Comparison of ENCODE assay signal across 18 cellular contexts in genomic region chr2:41024806-41025205, GRCh38.
DNase-seq lines count a peak whose midpoint lies in the region; ATAC-seq and TF ChIP-seq lines count a peak whose summit lies in the region.
"Had no signal": no experiment of that assay in that cellular context is flagged by ENCODE, and none has a peak within 500 bp of the region (broad histone marks: within the 10 kb centered on the region; RNA-seq: fewer than 3 reads in every experiment).

No MANE protein-coding gene starts in this region.

- DNase-seq in DND-41 (no peak), NCI-H1694 treated with DMSO at 0.1 percent for 48 hours (lab: John Stamatoyannopoulos, UW) (peak; percentile 62), posterior cingulate gyrus (peak in 6 of 10 donors; percentile 7 to 76 (median 32)), Right ventricle myocardium superior (no peak)
- DNase-seq: Calu3; CD4-positive, alpha-beta memory T cell; GF-D8; KBM-7; MV-4-11; NCI-H1417 treated with DMSO at 0.1 percent for 48 hours; NCI-H345; NCI-H748 treated with DMSO at 0.1 percent for 48 hours; Peyer's patch had no signal

- H3K9ac ChIP-seq in DND-41 (ENCODE audit: low read depth, low read length) = no peak overlapping the region

- TF ChIP-seq CTCF in DND-41 (IDR thresholded peaks at IDR 0.05; ENCODE audit: borderline replicate concordance, extremely low read depth, low read length, poor library complexity, severe bottlenecking) = no peak
- no peak for TF ChIP-seq CTCF in brain (conservative IDR thresholded peaks at IDR 0.05)

- no peaks in the 10 kb centered on the region for H3K9me3 ChIP-seq in DND-41 (ENCODE audit: insufficient read depth, low read length, severe bottlenecking)
- H3K9me3 ChIP-seq: Peyer's patch had no signal

- H3K4me1 Mint-ChIP-seq in brain = peaks cover 20% of the 10 kb centered on the region
- H3K4me1 Mint-ChIP-seq in activated T-helper 17 cell treated with anti-CD3 and anti-CD28 coated beads, Interleukin-2, amount 50 U/mL, for 72 hours = no peaks in the 10 kb centered on the region
- H3K4me1 Mint-ChIP-seq: B cell; CD4-positive, alpha-beta memory T cell had no signal

- H3K79me2 ChIP-seq in DND-41 (ENCODE audit: insufficient read depth, low read length) = no peaks in the 10 kb centered on the region

- H4K20me1 ChIP-seq in DND-41 (ENCODE audit: insufficient read depth, low read length) = no peaks in the 10 kb centered on the region

- no peaks in the 10 kb centered on the region for H3K27me3 Mint-ChIP-seq in brain
- H3K27me3 Mint-ChIP-seq in activated T-helper 17 cell treated with anti-CD3 and anti-CD28 coated beads, Interleukin-2, amount 50 U/mL, for 72 hours = no peaks in the 10 kb centered on the region
- H3K27me3 Mint-ChIP-seq: B cell; CD4-positive, alpha-beta memory T cell had no signal

- no peaks in the 10 kb centered on the region for H3K36me3 ChIP-seq in DND-41 (ENCODE audit: insufficient read depth, low read length)
- H3K36me3 ChIP-seq: Peyer's patch had no signal

- H3K27me3 ChIP-seq in DND-41 (ENCODE audit: insufficient read depth, low read length, poor library complexity) = no peaks in the 10 kb centered on the region
- H3K27me3 ChIP-seq: Peyer's patch had no signal

- intact Hi-C loops in posterior cingulate gyrus (cut with DNase I) (no loop called here), Right ventricle myocardium superior (cut with DNase I) (no loop called here)

- ATAC-seq in DND-41 (ENCODE audit: insufficient read depth, low read depth) = no peak
- no peak for ATAC-seq in GM18517 (IDR thresholded peaks at IDR 0.05; ENCODE audit: unreplicated experiment)
- no peak for ATAC-seq in Right ventricle myocardium superior (ENCODE audit: poor library complexity)
- ATAC-seq in activated T-helper 17 cell treated with anti-CD3 and anti-CD28 coated beads, Interleukin-2, amount 50 U/mL, for 72 hours (replicated peaks) = no peak
- ATAC-seq: Right ventricle myocardium inferior had no signal

- peak overlapping the region; percentile 51 for H2AFZ ChIP-seq in DND-41 (ENCODE audit: low read depth, low read length)

- no peaks in the 10 kb centered on the region for H3K36me3 Mint-ChIP-seq in brain
- H3K36me3 Mint-ChIP-seq in activated T-helper 17 cell treated with anti-CD3 and anti-CD28 coated beads, Interleukin-2, amount 50 U/mL, for 72 hours (ENCODE audit: low read depth) = no peaks in the 10 kb centered on the region
- H3K36me3 Mint-ChIP-seq: CD4-positive, alpha-beta memory T cell had no signal

- peak overlapping the region in 1 of 5 experiments; percentile 36 for H3K4me3 Mint-ChIP-seq in brain
- H3K4me3 Mint-ChIP-seq in activated T-helper 17 cell treated with anti-CD3 and anti-CD28 coated beads, Interleukin-2, amount 50 U/mL, for 72 hours = no peak overlapping the region
- H3K4me3 Mint-ChIP-seq: B cell; CD4-positive, alpha-beta memory T cell had no signal

- peaks cover 9% of the 10 kb centered on the region for H3K4me1 ChIP-seq in DND-41 (ENCODE audit: insufficient read depth, low read length)
- H3K4me1 ChIP-seq: Peyer's patch had no signal

- H3K4me3 ChIP-seq in DND-41 (ENCODE audit: low read depth in 1 of 2, low read length in 2 of 2) = no peak overlapping the region
- H3K4me3 ChIP-seq: Peyer's patch had no signal

- no peak overlapping the region for H3K4me2 ChIP-seq in DND-41 (ENCODE audit: insufficient read depth, low read length)

- H3K27ac ChIP-seq in DND-41 (ENCODE audit: low read length) = no peak overlapping the region
- H3K27ac ChIP-seq: Peyer's patch had no signal

- H3K27ac Mint-ChIP-seq in brain = peak overlapping the region in 3 of 5 experiments; percentile 6 to 64 (median 46)
- H3K27ac Mint-ChIP-seq in activated T-helper 17 cell treated with anti-CD3 and anti-CD28 coated beads, Interleukin-2, amount 50 U/mL, for 72 hours = no peak overlapping the region
- H3K27ac Mint-ChIP-seq: B cell; CD4-positive, alpha-beta memory T cell had no signal

- no peaks in the 10 kb centered on the region for H3K9me3 Mint-ChIP-seq in brain
- H3K9me3 Mint-ChIP-seq in activated T-helper 17 cell treated with anti-CD3 and anti-CD28 coated beads, Interleukin-2, amount 50 U/mL, for 72 hours = peaks cover 16% of the 10 kb centered on the region

Comparison
In these comparisons a context has a peak if more than half of its experiments do, and no peak if none do; other contexts are left out.
1. DNase-seq: peak in NCI-H1694 treated with DMSO at 0.1 percent for 48 hours (single experiment) and posterior cingulate gyrus (6 of 10); none in DND-41 (single experiment) and Right ventricle myocardium superior (single experiment).